In genomic region chr17:80409626-80410025, GRCh38 we compare ENCODE assay signal across 21 cellular contexts. TPM values are rescaled to one million over a fixed set of nuclear protein-coding genes. Genes with fewer than 3 reads are reported as not detected.
DNase-seq lines count a peak whose midpoint lies in the region; ATAC-seq, FAIRE-seq and TF ChIP-seq lines count a peak whose summit lies in the region.
"Had no signal": no experiment of that assay in that cellular context is flagged by ENCODE, and none has a peak within 500 bp of the region (broad histone marks: within the 10 kb centered on the region; RNA-seq: fewer than 3 reads in every experiment).

No MANE protein-coding gene starts in this region.

- DNase-seq in RCC 7860 (ENCODE audit: low spot score) (no peak), endodermal cell (peak; percentile 41), posterior vena cava (ENCODE audit: low spot score) (peak; percentile 55), NCI-H2171 (lab: John Stamatoyannopoulos, UW) (no peak), LoVo (ENCODE audit: low spot score) (no peak)
- DNase-seq: 8988T; ACHN; BE2C; C1 segment of cervical spinal cord; CD4-positive, alpha-beta memory T cell; CD4-positive, CD25-positive, alpha-beta regulatory T cell; CD8-positive, alpha-beta memory T cell; COR-L47; DMS 273 treated with DMSO at 0.1 percent for 48 hours; DMS79 treated with DMSO at 0.1 percent for 48 hours; GF-D8 had no signal

- peaks cover 15% of the 10 kb centered on the region for H3K27me3 Mint-ChIP-seq in endodermal cell (ENCODE audit: insufficient read depth)

- intact Hi-C loops in posterior vena cava (cut with DNase I) = no loop called here

- H3K27ac Mint-ChIP-seq in endodermal cell = no peak overlapping the region
- H3K27ac Mint-ChIP-seq: CD4-positive, alpha-beta memory T cell; CD4-positive, CD25-positive, alpha-beta regulatory T cell; CD8-positive, alpha-beta memory T cell had no signal

- no peak overlapping the region for H3K4me3 ChIP-seq in endodermal cell (ENCODE audit: low read length)
- H3K4me3 ChIP-seq: BLaER1 had no signal

- peaks cover 37% of the 10 kb centered on the region for H3K4me1 Mint-ChIP-seq in endodermal cell

- H3K36me3 Mint-ChIP-seq in endodermal cell (ENCODE audit: low read depth) = no peaks in the 10 kb centered on the region
- H3K36me3 Mint-ChIP-seq: CD4-positive, alpha-beta memory T cell; CD4-positive, CD25-positive, alpha-beta regulatory T cell; CD8-positive, alpha-beta memory T cell had no signal

- H3K9ac ChIP-seq in endodermal cell (ENCODE audit: extremely low read depth, low read length, poor library complexity, severe bottlenecking) = no peak overlapping the region
- H3K9ac ChIP-seq: BLaER1 had no signal

- no peaks in the 10 kb centered on the region for H3K27me3 ChIP-seq in endodermal cell (ENCODE audit: control insufficient read depth, insufficient read depth, low read length, poor library complexity, severe bottlenecking)

- TF ChIP-seq CTCF in endodermal cell (conservative IDR thresholded peaks at IDR 0.05) = no peak

- no peak overlapping the region for H3K27ac ChIP-seq in endodermal cell (ENCODE audit: low read depth, low read length)
- H3K27ac ChIP-seq: BLaER1 had no signal

- no peak overlapping the region for H3K4me3 Mint-ChIP-seq in endodermal cell
- H3K4me3 Mint-ChIP-seq: CD4-positive, alpha-beta memory T cell; CD4-positive, CD25-positive, alpha-beta regulatory T cell; CD8-positive, alpha-beta memory T cell had no signal

- ATAC-seq in GM21526 (IDR thresholded peaks at IDR 0.05; ENCODE audit: low FRiP score, unreplicated experiment) = no peak

- H3K36me3 ChIP-seq in endodermal cell (ENCODE audit: control insufficient read depth, insufficient read depth, low read length) = no peaks in the 10 kb centered on the region
- H3K36me3 ChIP-seq: BE2C, BLaER1 had no signal

- H3K9me3 Mint-ChIP-seq in endodermal cell = no peaks in the 10 kb centered on the region
- H3K9me3 Mint-ChIP-seq: CD4-positive, CD25-positive, alpha-beta regulatory T cell; CD8-positive, alpha-beta memory T cell had no signal

- peaks cover 10% of the 10 kb centered on the region for H3K4me1 ChIP-seq in endodermal cell (ENCODE audit: control insufficient read depth, insufficient read depth, low read length)
- H3K4me1 ChIP-seq: BE2C had no signal

- 94 to 95% methylated on average over 10 to 13 of the region's 13 CpGs for WGBS in endodermal cell (ENCODE audit: insufficient coverage in 1 of 2, insufficient read length in 1 of 2), 2 experiments

- peak; percentile 85 for FAIRE-seq in RCC 7860 (lab: Jason Lieb, UNC)
- FAIRE-seq: A204.1, G401.6, GM12891 had no signal

- H3K9me3 ChIP-seq in endodermal cell (ENCODE audit: control insufficient read depth, low read length) = no peaks in the 10 kb centered on the region
- H3K9me3 ChIP-seq: BE2C, BLaER1 had no signal

RNA-seq across cellular contexts. Expression of gene ENDOV, which starts 5.3 kb away (rescaled TPM):
- total RNA-seq in endodermal cell (10 to 100 TPM; 38.8 to 47.1 TPM), posterior vena cava (10 to 100 TPM; 14.1 to 15.5 TPM)
- 33.2 TPM for polyA plus RNA-seq in endodermal cell (2013, experiment 1 of 2)
- polyA plus RNA-seq in endodermal cell (2013, experiment 2 of 2) = 32.9 TPM

Comparison
In these comparisons a context has a peak if more than half of its experiments do, and no peak if none do; other contexts are left out.
1. DNase-seq: peak in endodermal cell (single experiment) and posterior vena cava (single experiment); none in RCC 7860 (single experiment), NCI-H2171 (single experiment) and LoVo (single experiment).